26 cellular contexts compared by ENCODE assay signal in genomic region chr7:26949319-26949718, GRCh38.
"Had no signal": no experiment of that assay in that cellular context is flagged by ENCODE, and none has a peak within 500 bp of the region (broad histone marks: within the 10 kb centered on the region; RNA-seq: fewer than 3 reads in every experiment).

No MANE protein-coding gene starts in this region.

- H3K27ac Mint-ChIP-seq: activated B cell treated with CpG ODN at 0.5 μM for 24 hours; activated CD8-positive, alpha-beta T cell treated with anti-CD3 and anti-CD28 coated beads, Interleukin-2, amount 10 ng/mL, durations not matched to agents 7 days and 5 days; activated naive CD8-positive, alpha-beta T cell; naive thymus-derived CD8-positive, alpha-beta T cell; stimulated activated naive CD8-positive, alpha-beta T cell treated with anti-CD3 and anti-CD28 coated beads, Interleukin-15, Interleukin-2, amounts not matched to agents 100 ng/mL and 50 ng/mL, for 24 hours; T-helper 17 cell had no signal

- H3K36me3 ChIP-seq: neutrophil, right atrium auricular region, suprapubic skin had no signal

- H3K9me3 Mint-ChIP-seq: activated B cell treated with CpG ODN at 0.5 μM for 24 hours; central memory CD8-positive, alpha-beta T cell; naive thymus-derived CD8-positive, alpha-beta T cell; stimulated activated naive CD8-positive, alpha-beta T cell treated with anti-CD3 and anti-CD28 coated beads, Interleukin-15, Interleukin-2, amounts not matched to agents 100 ng/mL and 50 ng/mL, for 24 hours had no signal

- H3K4me1 Mint-ChIP-seq: activated B cell treated with CpG ODN at 0.5 μM for 24 hours; central memory CD8-positive, alpha-beta T cell; naive thymus-derived CD8-positive, alpha-beta T cell; T-helper 17 cell had no signal

- H3K36me3 Mint-ChIP-seq: activated naive CD8-positive, alpha-beta T cell; naive thymus-derived CD8-positive, alpha-beta T cell had no signal

- H3K27me3 ChIP-seq: body of pancreas, neutrophil, right atrium auricular region, suprapubic skin had no signal

- H3K4me3 Mint-ChIP-seq: activated B cell treated with CpG ODN at 0.5 μM for 24 hours; activated CD8-positive, alpha-beta T cell treated with anti-CD3 and anti-CD28 coated beads, Interleukin-2, amount 10 ng/mL, durations not matched to agents 7 days and 5 days; activated naive CD8-positive, alpha-beta T cell; central memory CD8-positive, alpha-beta T cell; naive thymus-derived CD8-positive, alpha-beta T cell; stimulated activated naive CD8-positive, alpha-beta T cell treated with anti-CD3 and anti-CD28 coated beads, Interleukin-15, Interleukin-2, amounts not matched to agents 100 ng/mL and 50 ng/mL, for 24 hours; T-helper 17 cell had no signal

- H3K4me3 ChIP-seq: body of pancreas, coronary artery, mucosa of descending colon, right atrium auricular region, suprapubic skin had no signal

- ATAC-seq: activated CD8-positive, alpha-beta T cell treated with anti-CD3 and anti-CD28 coated beads, Interleukin-2, amount 10 ng/mL, durations not matched to agents 7 days and 5 days; body of pancreas; left colon; mucosa of descending colon; naive thymus-derived CD8-positive, alpha-beta T cell; T-helper 17 cell had no signal

- H3K9me3 ChIP-seq: body of pancreas, mucosa of descending colon, neutrophil, right atrium auricular region, suprapubic skin had no signal

- H3K4me1 ChIP-seq: body of pancreas, right atrium auricular region, suprapubic skin had no signal

- DNase-seq: activated B cell treated with CpG ODN at 0.5 μM for 24 hours; activated CD4-positive, alpha-beta T cell treated with anti-CD3 and anti-CD28 coated beads for 48 hours; activated CD8-positive, alpha-beta memory T cell treated with anti-CD3 and anti-CD28 coated beads, Interleukin-2, amount 50 U/mL, for 4 hours; activated CD8-positive, alpha-beta T cell treated with anti-CD3 and anti-CD28 coated beads, Interleukin-2, amount 10 ng/mL, durations not matched to agents 7 days and 5 days; activated gamma-delta T cell; activated T-cell treated with anti-CD3 and anti-CD28 coated beads, Interleukin-2, amount 50 U/mL, for 48 hours; amniotic stem cell; body of pancreas; effector CD4-positive, alpha-beta T cell; foreskin melanocyte; head of caudate nucleus; left colon; mucosa of descending colon; naive thymus-derived CD8-positive, alpha-beta T cell; small intestine; stimulated activated CD4-positive, alpha-beta T cell treated with anti-CD3 and anti-CD28 coated beads, Interleukin-4, amount 100 ng/mL, for 4 hours; stimulated activated CD8-positive, alpha-beta memory T cell treated with anti-CD3 and anti-CD28 coated beads, Interleukin-4, amount 100 ng/mL, for 48 hours; T-helper 17 cell; trophoblast cell had no signal

- H3K27ac ChIP-seq: body of pancreas, coronary artery, neutrophil, right atrium auricular region, suprapubic skin had no signal
